24 cellular contexts compared by ENCODE assay signal in genomic region chr14:88007608-88008007, GRCh38. TPM values are rescaled to one million over a fixed set of nuclear protein-coding genes. Genes with fewer than 3 reads are reported as not detected.
DNase-seq lines count a peak whose midpoint lies in the region; ATAC-seq lines count a peak whose summit lies in the region.
"Had no signal": no experiment of that assay in that cellular context is flagged by ENCODE, and none has a peak within 500 bp of the region (broad histone marks: within the 10 kb centered on the region; RNA-seq: fewer than 3 reads in every experiment).

No MANE protein-coding gene starts in this region.

- POLR2A ChIA-PET in activated CD4-positive, alpha-beta T cell treated with anti-CD3 and anti-CD28 coated beads for 36 hours (lab: Charles Lee), result interaction anchor here (3.0 kb wide), 1 partner anchor 12 kb away, joined by 14 read pairs; no protein-coding TSS in a partner anchor
- POLR2A ChIA-PET in CD8-positive, alpha-beta memory T cell (lab: Charles Lee), result interaction anchor here (3.1 kb wide), 1 partner anchor 14 kb away, joined by 69 read pairs; the partner anchor contains the start of gene GALC
- POLR2A ChIA-PET in naive thymus-derived CD4-positive, alpha-beta T cell (lab: Charles Lee), result interaction anchor here (3.8 to 6.2 kb wide), 2 partner anchors 13 to 19 kb away, joined by 24 to 122 read pairs; partner anchors contain the start of gene GALC

- no peaks in the 10 kb centered on the region for H3K27me3 Mint-ChIP-seq in activated CD4-positive, alpha-beta T cell treated with anti-CD3 and anti-CD28 coated beads for 36 hours
- peaks cover 0 to 1% of the 10 kb centered on the region in 2 donors for H3K27me3 Mint-ChIP-seq in CD8-positive, alpha-beta memory T cell
- no peaks in the 10 kb centered on the region for H3K27me3 Mint-ChIP-seq in activated T-helper 17 cell treated with anti-CD3 and anti-CD28 coated beads, Interleukin-2, amount 50 U/mL, for 72 hours
- H3K27me3 Mint-ChIP-seq in naive thymus-derived CD4-positive, alpha-beta T cell, result no peaks in the 10 kb centered on the region

- intact Hi-C loops in activated CD4-positive, alpha-beta T cell treated with anti-CD3 and anti-CD28 coated beads for 36 hours (cut with DNase I, micrococcal nuclease), result loop anchor here (2.0 to 10.0 kb wide), 10 partner anchors 37 to 1950 kb away; partner anchors contain the start of genes ZC3H14 (in 2 of the 2), EML5 (in 1 of the 2) and TDP1 (in 1 of the 2)
- intact Hi-C loops in naive thymus-derived CD4-positive, alpha-beta T cell (cut with micrococcal nuclease), result loop anchor here (1.0 to 10.0 kb wide), 9 partner anchors 12 to 1427 kb away; partner anchors contain the start of genes SPATA7 (in 2 of the 2), ZC3H14 (in 2 of the 2) and EML5 (in 1 of the 2)

- ATAC-seq in activated CD4-positive, alpha-beta T cell treated with anti-CD3 and anti-CD28 coated beads for 36 hours, result no peak
- ATAC-seq in activated T-helper 17 cell treated with anti-CD3 and anti-CD28 coated beads, Interleukin-2, amount 50 U/mL, for 72 hours (replicated peaks), result no peak
- ATAC-seq in naive thymus-derived CD4-positive, alpha-beta T cell, result no peak
- ATAC-seq in GM18909 (IDR thresholded peaks at IDR 0.05; ENCODE audit: poor library complexity, unreplicated experiment) (no peak), HG02642 (IDR thresholded peaks at IDR 0.05; ENCODE audit: poor library complexity, unreplicated experiment) (no peak)
- ATAC-seq: esophagus mucosa had no signal

- H3K4me3 Mint-ChIP-seq in activated CD4-positive, alpha-beta T cell treated with anti-CD3 and anti-CD28 coated beads for 36 hours, result peak overlapping the region; percentile 82
- peak overlapping the region; percentile 81 to 94 (median 84) for H3K4me3 Mint-ChIP-seq in CD8-positive, alpha-beta memory T cell
- peak overlapping the region; percentile 89 for H3K4me3 Mint-ChIP-seq in activated T-helper 17 cell treated with anti-CD3 and anti-CD28 coated beads, Interleukin-2, amount 50 U/mL, for 72 hours
- H3K4me3 Mint-ChIP-seq in naive thymus-derived CD4-positive, alpha-beta T cell, result peak overlapping the region; percentile 12 to 91 (median 83)

- no peak overlapping the region for H3K4me3 ChIP-seq in CD8-positive, alpha-beta memory T cell (ENCODE audit: low read length)
- no peak overlapping the region for H3K4me3 ChIP-seq in naive thymus-derived CD4-positive, alpha-beta T cell (ENCODE audit: low read length)
- H3K4me3 ChIP-seq: lung, uterus had no signal

- H3K27ac ChIP-seq in CD8-positive, alpha-beta memory T cell (ENCODE audit: low read depth, low read length), result no peak overlapping the region
- H3K27ac ChIP-seq in naive thymus-derived CD4-positive, alpha-beta T cell (ENCODE audit: low read depth, low read length), result peak overlapping the region; percentile 32
- H3K27ac ChIP-seq: uterus had no signal

- H3K4me1 ChIP-seq in CD8-positive, alpha-beta memory T cell (ENCODE audit: insufficient read depth, low read length), result peaks cover 67% of the 10 kb centered on the region
- peaks cover 24 to 38% of the 10 kb centered on the region in 2 donors for H3K4me1 ChIP-seq in naive thymus-derived CD4-positive, alpha-beta T cell (ENCODE audit: control insufficient read depth in 2 of 2, insufficient read depth in 2 of 2, low read length in 2 of 2)
- H3K4me1 ChIP-seq: uterus had no signal

- no peaks in the 10 kb centered on the region for H3K27me3 ChIP-seq in CD8-positive, alpha-beta memory T cell (ENCODE audit: insufficient read depth, low read length, poor library complexity, severe bottlenecking)
- H3K27me3 ChIP-seq in naive thymus-derived CD4-positive, alpha-beta T cell (ENCODE audit: control insufficient read depth in 2 of 2, insufficient read depth in 2 of 2, low read length in 2 of 2), result no peaks in the 10 kb centered on the region
- H3K27me3 ChIP-seq: uterus had no signal

- peaks cover 53% of the 10 kb centered on the region for H3K36me3 Mint-ChIP-seq in activated CD4-positive, alpha-beta T cell treated with anti-CD3 and anti-CD28 coated beads for 36 hours (ENCODE audit: low read depth)
- H3K36me3 Mint-ChIP-seq in CD8-positive, alpha-beta memory T cell, result peaks cover 21 to 55% (median 29%) of the 10 kb centered on the region in 3 donors
- H3K36me3 Mint-ChIP-seq in activated T-helper 17 cell treated with anti-CD3 and anti-CD28 coated beads, Interleukin-2, amount 50 U/mL, for 72 hours (ENCODE audit: low read depth), result peaks cover 68% of the 10 kb centered on the region
- peaks cover 7 to 43% (median 18%) of the 10 kb centered on the region in 5 donors for H3K36me3 Mint-ChIP-seq in naive thymus-derived CD4-positive, alpha-beta T cell

- DNase-seq in activated CD4-positive, alpha-beta T cell treated with anti-CD3 and anti-CD28 coated beads for 36 hours, result no peak
- no peak for DNase-seq in activated CD4-positive, alpha-beta T cell treated with anti-CD3 and anti-CD28 coated beads, Interleukin-2, amount 50 U/mL, for 48 hours
- peak in 1 of 5 donors; percentile 36 for DNase-seq in CD8-positive, alpha-beta memory T cell
- DNase-seq in naive thymus-derived CD4-positive, alpha-beta T cell, result no peak
- no peak for DNase-seq in cerebellar cortex (ENCODE audit: low spot score)
- DNase-seq: 8988T; activated effector memory CD4-positive, alpha-beta T cell treated with Interleukin-2 at 50 U/mL for 16 hours; AML-193; GOT3; hypothalamus; KBM-7; NCI-H2029; NCI-H226; OCI-M1; Right ventricle myocardium superior; stimulated activated CD4-positive, alpha-beta T cell treated with anti-CD3 and anti-CD28 coated beads, Interleukin-4, amount 100 ng/mL, for 4 hours; uterus had no signal

- H3K27ac Mint-ChIP-seq in activated CD4-positive, alpha-beta T cell treated with anti-CD3 and anti-CD28 coated beads for 36 hours, result peak overlapping the region; percentile 95
- H3K27ac Mint-ChIP-seq in CD8-positive, alpha-beta memory T cell, result peak overlapping the region; percentile 83 to 99 (median 94)
- H3K27ac Mint-ChIP-seq in activated T-helper 17 cell treated with anti-CD3 and anti-CD28 coated beads, Interleukin-2, amount 50 U/mL, for 72 hours, result peak overlapping the region; percentile 91
- H3K27ac Mint-ChIP-seq in naive thymus-derived CD4-positive, alpha-beta T cell, result peak overlapping the region; percentile 43 to 98 (median 90)

- peaks cover 4% of the 10 kb centered on the region for H3K36me3 ChIP-seq in CD8-positive, alpha-beta memory T cell (ENCODE audit: insufficient read depth, low read length)
- H3K36me3 ChIP-seq in naive thymus-derived CD4-positive, alpha-beta T cell (ENCODE audit: control insufficient read depth in 2 of 3, insufficient read depth in 3 of 3, low read length in 3 of 3), result peaks cover 0 to 6% (median 0%) of the 10 kb centered on the region in 3 experiments
- H3K36me3 ChIP-seq: uterus had no signal

- no peaks in the 10 kb centered on the region for H3K9me3 Mint-ChIP-seq in activated CD4-positive, alpha-beta T cell treated with anti-CD3 and anti-CD28 coated beads for 36 hours (ENCODE audit: low read depth)
- no peaks in the 10 kb centered on the region for H3K9me3 Mint-ChIP-seq in CD8-positive, alpha-beta memory T cell
- H3K9me3 Mint-ChIP-seq in activated T-helper 17 cell treated with anti-CD3 and anti-CD28 coated beads, Interleukin-2, amount 50 U/mL, for 72 hours, result peaks cover 1% of the 10 kb centered on the region
- peaks cover 0 to 1% (median 0%) of the 10 kb centered on the region in 11 donors for H3K9me3 Mint-ChIP-seq in naive thymus-derived CD4-positive, alpha-beta T cell

- no peaks in the 10 kb centered on the region for H3K9me3 ChIP-seq in CD8-positive, alpha-beta memory T cell (ENCODE audit: low read length)
- no peaks in the 10 kb centered on the region for H3K9me3 ChIP-seq in naive thymus-derived CD4-positive, alpha-beta T cell (ENCODE audit: control insufficient read depth in 2 of 3, low read length in 3 of 3)
- H3K9me3 ChIP-seq: uterus had no signal

- H3K4me1 Mint-ChIP-seq in activated CD4-positive, alpha-beta T cell treated with anti-CD3 and anti-CD28 coated beads for 36 hours, result peaks cover 68% of the 10 kb centered on the region
- H3K4me1 Mint-ChIP-seq in CD8-positive, alpha-beta memory T cell, result peaks cover 69 to 93% (median 92%) of the 10 kb centered on the region in 3 donors
- H3K4me1 Mint-ChIP-seq in activated T-helper 17 cell treated with anti-CD3 and anti-CD28 coated beads, Interleukin-2, amount 50 U/mL, for 72 hours, result peaks cover 59% of the 10 kb centered on the region
- H3K4me1 Mint-ChIP-seq in naive thymus-derived CD4-positive, alpha-beta T cell, result peaks cover 58 to 87% (median 76%) of the 10 kb centered on the region in 7 donors

- CTCF ChIA-PET in activated CD4-positive, alpha-beta T cell treated with anti-CD3 and anti-CD28 coated beads for 36 hours (lab: Charles Lee), result interaction anchor here (0.6 to 1.9 kb wide), 2 partner anchors 12 to 82 kb away, joined by 3 to 7 read pairs; no protein-coding TSS in a partner anchor
- CTCF ChIA-PET in CD8-positive, alpha-beta memory T cell (lab: Charles Lee), result interaction anchor here (1.2 to 1.5 kb wide), 2 partner anchors 19 to 161 kb away, joined by 3 to 4 read pairs; no protein-coding TSS in a partner anchor
- CTCF ChIA-PET in naive thymus-derived CD4-positive, alpha-beta T cell (lab: Charles Lee), result interaction anchor here (3.7 kb wide), 1 partner anchor 13 kb away, joined by 19 read pairs; no protein-coding TSS in a partner anchor

RNA-seq across cellular contexts. Expression of gene GPR65, which starts 2.7 kb away (rescaled TPM):
- total RNA-seq in activated CD4-positive, alpha-beta T cell treated with anti-CD3 and anti-CD28 coated beads for 36 hours, result 10 to 100 TPM; 13.7 to 14.0 TPM
- 10 to 100 TPM; 15.2 to 16.1 TPM for total RNA-seq in CD8-positive, alpha-beta memory T cell
- polyA plus RNA-seq in CD8-positive, alpha-beta memory T cell, result 40.4 TPM
- 10 to 100 TPM; 15.0 to 33.9 TPM for total RNA-seq in activated T-helper 17 cell treated with anti-CD3 and anti-CD28 coated beads, Interleukin-2, amount 50 U/mL, for 72 hours
- 10 to 100 TPM in 2 of 5 experiments, 1 to 10 TPM in 3; 9.0 to 18.6 (median 10.0) TPM for total RNA-seq in naive thymus-derived CD4-positive, alpha-beta T cell
- polyA plus RNA-seq in naive thymus-derived CD4-positive, alpha-beta T cell, result 10 to 100 TPM in 1 of 2 donors, 1 to 10 TPM in 1; 7.6 to 10.9 TPM
- total RNA-seq: osteocyte had no signal
- polyA plus RNA-seq: keratinocyte had no signal

RNA-seq across cellular contexts. Expression of gene GALC, which starts 14.6 kb away (rescaled TPM):
- 10 to 100 TPM; 10.3 to 10.8 TPM for total RNA-seq in activated CD4-positive, alpha-beta T cell treated with anti-CD3 and anti-CD28 coated beads for 36 hours
- total RNA-seq in CD8-positive, alpha-beta memory T cell, result 10 to 100 TPM; 12.4 to 13.0 TPM
- 27.7 TPM for polyA plus RNA-seq in CD8-positive, alpha-beta memory T cell
- 10 to 100 TPM; 17.7 to 32.4 TPM for total RNA-seq in activated T-helper 17 cell treated with anti-CD3 and anti-CD28 coated beads, Interleukin-2, amount 50 U/mL, for 72 hours
- total RNA-seq in naive thymus-derived CD4-positive, alpha-beta T cell, result 10 to 100 TPM; 17.8 to 26.1 (median 22.3) TPM
- 1 to 10 TPM; 7.1 to 7.8 TPM for polyA plus RNA-seq in naive thymus-derived CD4-positive, alpha-beta T cell
